In the genomic region with DNA sequence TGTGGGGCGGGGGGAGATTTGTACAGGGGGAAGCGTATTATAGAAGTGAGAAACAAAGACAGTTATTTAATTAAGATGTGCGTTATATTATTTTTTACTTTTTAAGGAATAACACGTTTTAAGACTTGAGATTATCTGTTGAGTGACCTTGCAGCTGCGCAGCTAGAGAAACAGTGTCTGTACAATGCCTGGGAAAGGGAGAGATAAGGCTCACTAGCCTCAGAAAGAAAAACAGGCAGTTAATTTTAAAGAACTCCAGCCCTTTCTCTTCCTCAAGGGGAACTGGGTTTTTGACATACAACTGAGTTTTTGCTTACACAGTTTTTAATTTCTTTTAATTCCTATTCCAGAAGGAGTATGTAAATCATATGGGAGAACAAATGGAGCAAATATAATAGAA, we compare ENCODE assay signal across 1 cellular context.
TF ChIP-seq lines count a peak whose summit lies in the region.

No MANE protein-coding gene starts in this region.

TF ChIP-seq in K562, 482 proteins besides CTCF, POLR2A, EP300 and RAD21 (continued from another document):
- TF ChIP-seq, protein P1, sequence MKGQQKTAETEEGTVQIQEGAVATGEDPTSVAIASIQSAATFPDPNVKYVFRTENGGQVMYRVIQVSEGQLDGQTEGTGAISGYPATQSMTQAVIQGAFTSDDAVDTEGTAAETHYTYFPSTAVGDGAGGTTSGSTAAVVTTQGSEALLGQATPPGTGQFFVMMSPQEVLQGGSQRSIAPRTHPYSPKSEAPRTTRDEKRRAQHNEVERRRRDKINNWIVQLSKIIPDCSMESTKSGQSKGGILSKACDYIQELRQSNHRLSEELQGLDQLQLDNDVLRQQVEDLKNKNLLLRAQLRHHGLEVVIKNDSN (CRISPR knock-in tag; IDR thresholded peaks at IDR 0.05): no peak
- TF ChIP-seq HDAC6 (IDR thresholded peaks at IDR 0.05; ENCODE audit: low read depth, low read length): no peak
- TF ChIP-seq NCOA4 (IDR thresholded peaks at IDR 0.05; ENCODE audit: partially characterized antibody): no peak
- no peak for TF ChIP-seq MYNN (IDR thresholded peaks at IDR 0.05)
- TF ChIP-seq MYNN (CRISPR knock-in tag; IDR thresholded peaks at IDR 0.05): no peak
- no peak for TF ChIP-seq CSDE1 (IDR thresholded peaks at IDR 0.05)
- TF ChIP-seq, protein P2, sequence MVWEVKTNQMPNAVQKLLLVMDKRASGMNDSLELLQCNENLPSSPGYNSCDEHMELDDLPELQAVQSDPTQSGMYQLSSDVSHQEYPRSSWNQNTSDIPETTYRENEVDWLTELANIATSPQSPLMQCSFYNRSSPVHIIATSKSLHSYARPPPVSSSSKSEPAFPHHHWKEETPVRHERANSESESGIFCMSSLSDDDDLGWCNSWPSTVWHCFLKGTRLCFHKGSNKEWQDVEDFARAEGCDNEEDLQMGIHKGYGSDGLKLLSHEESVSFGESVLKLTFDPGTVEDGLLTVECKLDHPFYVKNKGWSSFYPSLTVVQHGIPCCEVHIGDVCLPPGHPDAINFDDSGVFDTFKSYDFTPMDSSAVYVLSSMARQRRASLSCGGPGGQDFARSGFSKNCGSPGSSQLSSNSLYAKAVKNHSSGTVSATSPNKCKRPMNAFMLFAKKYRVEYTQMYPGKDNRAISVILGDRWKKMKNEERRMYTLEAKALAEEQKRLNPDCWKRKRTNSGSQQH (CRISPR knock-in tag; IDR thresholded peaks at IDR 0.05): no peak
- TF ChIP-seq FOXJ3 (CRISPR knock-in tag; IDR thresholded peaks at IDR 0.05): no peak
- TF ChIP-seq ZNF24 (IDR thresholded peaks at IDR 0.05): no peak
- TF ChIP-seq TEAD2 (tag; IDR thresholded peaks at IDR 0.05): no peak
- TF ChIP-seq, protein P3, sequence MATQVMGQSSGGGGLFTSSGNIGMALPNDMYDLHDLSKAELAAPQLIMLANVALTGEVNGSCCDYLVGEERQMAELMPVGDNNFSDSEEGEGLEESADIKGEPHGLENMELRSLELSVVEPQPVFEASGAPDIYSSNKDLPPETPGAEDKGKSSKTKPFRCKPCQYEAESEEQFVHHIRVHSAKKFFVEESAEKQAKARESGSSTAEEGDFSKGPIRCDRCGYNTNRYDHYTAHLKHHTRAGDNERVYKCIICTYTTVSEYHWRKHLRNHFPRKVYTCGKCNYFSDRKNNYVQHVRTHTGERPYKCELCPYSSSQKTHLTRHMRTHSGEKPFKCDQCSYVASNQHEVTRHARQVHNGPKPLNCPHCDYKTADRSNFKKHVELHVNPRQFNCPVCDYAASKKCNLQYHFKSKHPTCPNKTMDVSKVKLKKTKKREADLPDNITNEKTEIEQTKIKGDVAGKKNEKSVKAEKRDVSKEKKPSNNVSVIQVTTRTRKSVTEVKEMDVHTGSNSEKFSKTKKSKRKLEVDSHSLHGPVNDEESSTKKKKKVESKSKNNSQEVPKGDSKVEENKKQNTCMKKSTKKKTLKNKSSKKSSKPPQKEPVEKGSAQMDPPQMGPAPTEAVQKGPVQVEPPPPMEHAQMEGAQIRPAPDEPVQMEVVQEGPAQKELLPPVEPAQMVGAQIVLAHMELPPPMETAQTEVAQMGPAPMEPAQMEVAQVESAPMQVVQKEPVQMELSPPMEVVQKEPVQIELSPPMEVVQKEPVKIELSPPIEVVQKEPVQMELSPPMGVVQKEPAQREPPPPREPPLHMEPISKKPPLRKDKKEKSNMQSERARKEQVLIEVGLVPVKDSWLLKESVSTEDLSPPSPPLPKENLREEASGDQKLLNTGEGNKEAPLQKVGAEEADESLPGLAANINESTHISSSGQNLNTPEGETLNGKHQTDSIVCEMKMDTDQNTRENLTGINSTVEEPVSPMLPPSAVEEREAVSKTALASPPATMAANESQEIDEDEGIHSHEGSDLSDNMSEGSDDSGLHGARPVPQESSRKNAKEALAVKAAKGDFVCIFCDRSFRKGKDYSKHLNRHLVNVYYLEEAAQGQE (CRISPR knock-in tag; IDR thresholded peaks at IDR 0.05; ENCODE audit: low read depth): no peak
- TF ChIP-seq, protein P4, sequence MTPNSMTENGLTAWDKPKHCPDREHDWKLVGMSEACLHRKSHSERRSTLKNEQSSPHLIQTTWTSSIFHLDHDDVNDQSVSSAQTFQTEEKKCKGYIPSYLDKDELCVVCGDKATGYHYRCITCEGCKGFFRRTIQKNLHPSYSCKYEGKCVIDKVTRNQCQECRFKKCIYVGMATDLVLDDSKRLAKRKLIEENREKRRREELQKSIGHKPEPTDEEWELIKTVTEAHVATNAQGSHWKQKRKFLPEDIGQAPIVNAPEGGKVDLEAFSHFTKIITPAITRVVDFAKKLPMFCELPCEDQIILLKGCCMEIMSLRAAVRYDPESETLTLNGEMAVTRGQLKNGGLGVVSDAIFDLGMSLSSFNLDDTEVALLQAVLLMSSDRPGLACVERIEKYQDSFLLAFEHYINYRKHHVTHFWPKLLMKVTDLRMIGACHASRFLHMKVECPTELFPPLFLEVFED (CRISPR knock-in tag; conservative IDR thresholded peaks at IDR 0.05): no peak
- TF ChIP-seq CEBPG (CRISPR knock-in tag; IDR thresholded peaks at IDR 0.05): no peak
- no peak for TF ChIP-seq CEBPG (tag; conservative IDR thresholded peaks at IDR 0.05 in 1 of 2, IDR thresholded peaks at IDR 0.05 in 1 of 2)
- peak; percentile 45 for TF ChIP-seq CBFA2T2 (conservative IDR thresholded peaks at IDR 0.05)
- TF ChIP-seq, protein P5, sequence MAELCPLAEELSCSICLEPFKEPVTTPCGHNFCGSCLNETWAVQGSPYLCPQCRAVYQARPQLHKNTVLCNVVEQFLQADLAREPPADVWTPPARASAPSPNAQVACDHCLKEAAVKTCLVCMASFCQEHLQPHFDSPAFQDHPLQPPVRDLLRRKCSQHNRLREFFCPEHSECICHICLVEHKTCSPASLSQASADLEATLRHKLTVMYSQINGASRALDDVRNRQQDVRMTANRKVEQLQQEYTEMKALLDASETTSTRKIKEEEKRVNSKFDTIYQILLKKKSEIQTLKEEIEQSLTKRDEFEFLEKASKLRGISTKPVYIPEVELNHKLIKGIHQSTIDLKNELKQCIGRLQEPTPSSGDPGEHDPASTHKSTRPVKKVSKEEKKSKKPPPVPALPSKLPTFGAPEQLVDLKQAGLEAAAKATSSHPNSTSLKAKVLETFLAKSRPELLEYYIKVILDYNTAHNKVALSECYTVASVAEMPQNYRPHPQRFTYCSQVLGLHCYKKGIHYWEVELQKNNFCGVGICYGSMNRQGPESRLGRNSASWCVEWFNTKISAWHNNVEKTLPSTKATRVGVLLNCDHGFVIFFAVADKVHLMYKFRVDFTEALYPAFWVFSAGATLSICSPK (IDR thresholded peaks at IDR 0.05; ENCODE audit: borderline replicate concordance): no peak
- TF ChIP-seq GTF2A2 (tag; IDR thresholded peaks at IDR 0.05): no peak
- TF ChIP-seq HOXB6 (CRISPR knock-in tag; IDR thresholded peaks at IDR 0.05; ENCODE audit: borderline replicate concordance): no peak
- no peak for TF ChIP-seq SAFB (IDR thresholded peaks at IDR 0.05; ENCODE audit: borderline replicate concordance, low read depth, low read length)
- TF ChIP-seq ZNF175 (CRISPR knock-in tag; IDR thresholded peaks at IDR 0.05; ENCODE audit: low read depth): no peak
- no peak for TF ChIP-seq ELF4 (CRISPR knock-in tag; IDR thresholded peaks at IDR 0.05)
- no peak for TF ChIP-seq NR1H2 (CRISPR knock-in tag; IDR thresholded peaks at IDR 0.05)
- peak; percentile 69 for TF ChIP-seq TCF3 (CRISPR knock-in tag; IDR thresholded peaks at IDR 0.05)
- TF ChIP-seq, protein P6, sequence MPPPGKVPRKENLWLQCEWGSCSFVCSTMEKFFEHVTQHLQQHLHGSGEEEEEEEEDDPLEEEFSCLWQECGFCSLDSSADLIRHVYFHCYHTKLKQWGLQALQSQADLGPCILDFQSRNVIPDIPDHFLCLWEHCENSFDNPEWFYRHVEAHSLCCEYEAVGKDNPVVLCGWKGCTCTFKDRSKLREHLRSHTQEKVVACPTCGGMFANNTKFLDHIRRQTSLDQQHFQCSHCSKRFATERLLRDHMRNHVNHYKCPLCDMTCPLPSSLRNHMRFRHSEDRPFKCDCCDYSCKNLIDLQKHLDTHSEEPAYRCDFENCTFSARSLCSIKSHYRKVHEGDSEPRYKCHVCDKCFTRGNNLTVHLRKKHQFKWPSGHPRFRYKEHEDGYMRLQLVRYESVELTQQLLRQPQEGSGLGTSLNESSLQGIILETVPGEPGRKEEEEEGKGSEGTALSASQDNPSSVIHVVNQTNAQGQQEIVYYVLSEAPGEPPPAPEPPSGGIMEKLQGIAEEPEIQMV (tag; conservative IDR thresholded peaks at IDR 0.05; ENCODE audit: low read depth): no peak
- TF ChIP-seq, protein P7, sequence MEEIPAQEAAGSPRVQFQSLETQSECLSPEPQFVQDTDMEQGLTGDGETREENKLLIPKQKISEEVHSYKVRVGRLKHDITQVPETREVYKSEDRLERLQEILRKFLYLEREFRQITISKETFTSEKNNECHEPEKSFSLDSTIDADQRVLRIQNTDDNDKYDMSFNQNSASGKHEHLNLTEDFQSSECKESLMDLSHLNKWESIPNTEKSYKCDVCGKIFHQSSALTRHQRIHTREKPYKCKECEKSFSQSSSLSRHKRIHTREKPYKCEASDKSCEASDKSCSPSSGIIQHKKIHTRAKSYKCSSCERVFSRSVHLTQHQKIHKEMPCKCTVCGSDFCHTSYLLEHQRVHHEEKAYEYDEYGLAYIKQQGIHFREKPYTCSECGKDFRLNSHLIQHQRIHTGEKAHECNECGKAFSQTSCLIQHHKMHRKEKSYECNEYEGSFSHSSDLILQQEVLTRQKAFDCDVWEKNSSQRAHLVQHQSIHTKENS (CRISPR knock-in tag; IDR thresholded peaks at IDR 0.05): no peak
- no peak for TF ChIP-seq PRPF4 (IDR thresholded peaks at IDR 0.05; ENCODE audit: insufficient read depth, low read depth, low read length, poor library complexity, severe bottlenecking)
- TF ChIP-seq CBFA2T3 (IDR thresholded peaks at IDR 0.05): peak; percentile 77
- TF ChIP-seq, protein P8, sequence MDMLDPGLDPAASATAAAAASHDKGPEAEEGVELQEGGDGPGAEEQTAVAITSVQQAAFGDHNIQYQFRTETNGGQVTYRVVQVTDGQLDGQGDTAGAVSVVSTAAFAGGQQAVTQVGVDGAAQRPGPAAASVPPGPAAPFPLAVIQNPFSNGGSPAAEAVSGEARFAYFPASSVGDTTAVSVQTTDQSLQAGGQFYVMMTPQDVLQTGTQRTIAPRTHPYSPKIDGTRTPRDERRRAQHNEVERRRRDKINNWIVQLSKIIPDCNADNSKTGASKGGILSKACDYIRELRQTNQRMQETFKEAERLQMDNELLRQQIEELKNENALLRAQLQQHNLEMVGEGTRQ (CRISPR knock-in tag; IDR thresholded peaks at IDR 0.05): no peak
- TF ChIP-seq STAT5A (IDR thresholded peaks at IDR 0.05; ENCODE audit: borderline replicate concordance, low read length): no peak
- TF ChIP-seq ZNF696 (CRISPR knock-in tag; conservative IDR thresholded peaks at IDR 0.05): no peak
- TF ChIP-seq, protein P9, sequence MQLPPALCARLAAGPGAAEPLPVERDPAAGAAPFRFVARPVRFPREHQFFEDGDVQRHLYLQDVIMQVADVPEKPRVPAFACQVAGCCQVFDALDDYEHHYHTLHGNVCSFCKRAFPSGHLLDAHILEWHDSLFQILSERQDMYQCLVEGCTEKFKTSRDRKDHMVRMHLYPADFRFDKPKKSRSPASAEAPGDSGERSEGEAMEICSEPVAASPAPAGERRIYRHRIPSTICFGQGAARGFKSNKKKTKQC (CRISPR knock-in tag; IDR thresholded peaks at IDR 0.05): no peak
- TF ChIP-seq U2AF2 (optimal IDR thresholded peaks at IDR 0.05; ENCODE audit: low read depth, low read length): no peak
- TF ChIP-seq TBL1XR1 (IDR thresholded peaks at IDR 0.05; ENCODE audit: low read length in 2 of 2): no peak
- no peak for TF ChIP-seq NFYB (IDR thresholded peaks at IDR 0.05; ENCODE audit: extremely low read depth, insufficient read length)
